13 cellular contexts compared by ENCODE assay signal in genomic region chr9:115018547-115019435, GRCh38.
DNase-seq lines count a peak whose midpoint lies in the region; ATAC-seq lines count a peak whose summit lies in the region.
"Had no signal": no experiment of that assay in that cellular context is flagged by ENCODE, and none has a peak within 500 bp of the region (broad histone marks: within the 10 kb centered on the region; RNA-seq: fewer than 3 reads in every experiment).

No MANE protein-coding gene starts in this region.

- intact Hi-C loops in activated CD4-positive, alpha-beta T cell treated with anti-CD3 and anti-CD28 coated beads for 36 hours (cut with DNase I, micrococcal nuclease), result loop anchor here in 1 of 2 experiments (10.0 kb wide), 1 partner anchor 506 kb away; no protein-coding TSS in a partner anchor

- no peak overlapping the region for H3K9ac ChIP-seq in trophoblast cell (ENCODE audit: low read length)
- H3K9ac ChIP-seq: BLaER1 treated with 17β-estradiol and CSF1 and Interleukin-3, amounts not matched to agents 10 nM and 100 nM had no signal

- H3K18ac ChIP-seq in trophoblast cell (ENCODE audit: low read length), result no peak overlapping the region

- no peaks in the 10 kb centered on the region for H3K9me3 ChIP-seq in trophoblast cell (ENCODE audit: insufficient read depth, low read depth, low read length)
- H3K9me3 ChIP-seq: BLaER1 treated with 17β-estradiol and CSF1 and Interleukin-3, amounts not matched to agents 10 nM and 100 nM had no signal

- no peak overlapping the region for H4K12ac ChIP-seq in trophoblast cell (ENCODE audit: low read depth, low read length)

- no peaks in the 10 kb centered on the region for H3K79me2 ChIP-seq in trophoblast cell (ENCODE audit: control insufficient read depth, insufficient read depth, low read length, poor library complexity)

- H3K4me3 ChIP-seq in trophoblast cell (ENCODE audit: low read depth, low read length), result no peak overlapping the region
- H3K4me3 ChIP-seq: BLaER1 treated with 17β-estradiol and CSF1 and Interleukin-3, amounts not matched to agents 10 nM and 100 nM had no signal

- H3K4me3 Mint-ChIP-seq in activated CD4-positive, alpha-beta T cell treated with anti-CD3 and anti-CD28 coated beads for 36 hours, result no peak overlapping the region
- H3K4me3 Mint-ChIP-seq: dendritic cell treated with granulocyte-macrophage colony-stimulating factor and Interleukin-4, amounts not matched to agents 40 ng/mL and 50 ng/mL, for 4 days had no signal

- peak overlapping the region; percentile 8 for H2BK120ac ChIP-seq in trophoblast cell (ENCODE audit: insufficient read depth, low read length, poor library complexity)

- H3K36me3 Mint-ChIP-seq in activated CD4-positive, alpha-beta T cell treated with anti-CD3 and anti-CD28 coated beads for 36 hours (ENCODE audit: low read depth), result no peaks in the 10 kb centered on the region

- H3K27ac Mint-ChIP-seq in activated CD4-positive, alpha-beta T cell treated with anti-CD3 and anti-CD28 coated beads for 36 hours, result no peak overlapping the region
- H3K27ac Mint-ChIP-seq: activated T-helper 2 cell treated with anti-CD3 and anti-CD28 coated beads, Interferon-gamma antibody, Interleukin-2, Interleukin-4, amounts not matched to agents 10 μg/mL and 5 μg/mL and 100 μg/mL, durations not matched to agents 14 hours and 24 hours and 36 hours had no signal

- H3K27me3 Mint-ChIP-seq in activated CD4-positive, alpha-beta T cell treated with anti-CD3 and anti-CD28 coated beads for 36 hours, result no peaks in the 10 kb centered on the region

- peaks cover 17% of the 10 kb centered on the region for H3K79me1 ChIP-seq in trophoblast cell (ENCODE audit: low read length)

- H3K27me3 ChIP-seq in trophoblast cell (ENCODE audit: insufficient read depth, low read length), result no peaks in the 10 kb centered on the region
- H3K27me3 ChIP-seq: BLaER1 treated with 17β-estradiol and CSF1 and Interleukin-3, amounts not matched to agents 10 nM and 100 nM had no signal

- H2AK5ac ChIP-seq in trophoblast cell (ENCODE audit: low read length), result no peak overlapping the region

- CTCF ChIA-PET in activated CD4-positive, alpha-beta T cell treated with anti-CD3 and anti-CD28 coated beads for 36 hours (lab: Charles Lee), result no interaction called here

- POLR2A ChIA-PET in activated CD4-positive, alpha-beta T cell treated with anti-CD3 and anti-CD28 coated beads for 36 hours (lab: Charles Lee), result no interaction called here

- peak; percentile 82 for DNase-seq in AG08395 (ENCODE audit: low spot score)
- DNase-seq in NCI-H226, result peak; percentile 85
- DNase-seq in fibroblast of gingiva (ENCODE audit: low read depth), result peak; percentile 84
- DNase-seq in trophoblast cell, result no peak
- DNase-seq in activated CD4-positive, alpha-beta T cell treated with anti-CD3 and anti-CD28 coated beads for 36 hours, result no peak
- DNase-seq in substantia nigra (lab: John Stamatoyannopoulos, UW), result no peak
- DNase-seq: hippocampal formation, NCI-H1930 had no signal

- H2AFZ ChIP-seq in trophoblast cell (ENCODE audit: insufficient read depth, low read length, poor library complexity), result no peak overlapping the region

- ATAC-seq in HG03175 (IDR thresholded peaks at IDR 0.05; ENCODE audit: unreplicated experiment) (no peak), HG03521 (IDR thresholded peaks at IDR 0.05; ENCODE audit: unreplicated experiment) (no peak)
- no peak for ATAC-seq in activated CD4-positive, alpha-beta T cell treated with anti-CD3 and anti-CD28 coated beads for 36 hours

- no peak overlapping the region for H2BK5ac ChIP-seq in trophoblast cell (ENCODE audit: low read depth, low read length, poor library complexity)

- no peak overlapping the region for H3K23ac ChIP-seq in trophoblast cell (ENCODE audit: low read length)

- WGBS in trophoblast cell (ENCODE audit: extremely low coverage, insufficient coverage, insufficient read length), result no CpG with 5 or more reads among the region's 8 CpGs

- H4K91ac ChIP-seq in trophoblast cell (ENCODE audit: low read depth, low read length), result peak overlapping the region; percentile 55

- H3K36me3 ChIP-seq in trophoblast cell (ENCODE audit: control insufficient read depth in 1 of 2, insufficient read depth in 2 of 2, low read length in 2 of 2), result peaks cover 5 to 8% of the 10 kb centered on the region in 2 experiments
- H3K36me3 ChIP-seq: BLaER1 treated with 17β-estradiol and CSF1 and Interleukin-3, amounts not matched to agents 10 nM and 100 nM had no signal

- peaks cover 9% of the 10 kb centered on the region for H3K4me1 Mint-ChIP-seq in activated CD4-positive, alpha-beta T cell treated with anti-CD3 and anti-CD28 coated beads for 36 hours

- H3K27ac ChIP-seq in trophoblast cell (ENCODE audit: low read depth, low read length) (no peak overlapping the region), substantia nigra (ENCODE audit: low read depth, low read length, poor library complexity, severe bottlenecking) (no peak overlapping the region)
- H3K27ac ChIP-seq: BLaER1 treated with 17β-estradiol and CSF1 and Interleukin-3, amounts not matched to agents 10 nM and 100 nM had no signal

- H3K14ac ChIP-seq in trophoblast cell (ENCODE audit: low read length), result no peak overlapping the region

- peaks cover 6 to 15% of the 10 kb centered on the region in 2 experiments for H3K4me1 ChIP-seq in trophoblast cell (ENCODE audit: control insufficient read depth in 1 of 2, insufficient read depth in 2 of 2, low read length in 2 of 2)

- H3K9me3 Mint-ChIP-seq in activated CD4-positive, alpha-beta T cell treated with anti-CD3 and anti-CD28 coated beads for 36 hours (ENCODE audit: low read depth), result no peaks in the 10 kb centered on the region
- H3K9me3 Mint-ChIP-seq: activated T-helper 2 cell treated with anti-CD3 and anti-CD28 coated beads, Interferon-gamma antibody, Interleukin-2, Interleukin-4, amounts not matched to agents 10 μg/mL and 5 μg/mL and 100 μg/mL, durations not matched to agents 14 hours and 24 hours and 36 hours; dendritic cell treated with granulocyte-macrophage colony-stimulating factor and Interleukin-4, amounts not matched to agents 40 ng/mL and 50 ng/mL, for 4 days had no signal

- no peak overlapping the region for H3K4me2 ChIP-seq in trophoblast cell (ENCODE audit: low read length)
- H3K4me2 ChIP-seq: BLaER1 treated with 17β-estradiol and CSF1 and Interleukin-3, amounts not matched to agents 10 nM and 100 nM had no signal

- no peak overlapping the region for H3K4ac ChIP-seq in trophoblast cell (ENCODE audit: low read depth, low read length)

- no peak overlapping the region for H2BK12ac ChIP-seq in trophoblast cell (ENCODE audit: low read length)

- no peak overlapping the region for H4K8ac ChIP-seq in trophoblast cell (ENCODE audit: low read depth, low read length)

Comparison
In these comparisons a context has a peak if more than half of its experiments do, and no peak if none do; other contexts are left out.
1. DNase-seq: peak in AG08395 (single experiment), NCI-H226 (single experiment) and fibroblast of gingiva (single experiment); none in trophoblast cell (0 of 2), activated CD4-positive, alpha-beta T cell treated with anti-CD3 and anti-CD28 coated beads for 36 hours (single experiment) and substantia nigra (0 of 49).